ENCODE assay signal across 22 cellular contexts in the genomic region with DNA sequence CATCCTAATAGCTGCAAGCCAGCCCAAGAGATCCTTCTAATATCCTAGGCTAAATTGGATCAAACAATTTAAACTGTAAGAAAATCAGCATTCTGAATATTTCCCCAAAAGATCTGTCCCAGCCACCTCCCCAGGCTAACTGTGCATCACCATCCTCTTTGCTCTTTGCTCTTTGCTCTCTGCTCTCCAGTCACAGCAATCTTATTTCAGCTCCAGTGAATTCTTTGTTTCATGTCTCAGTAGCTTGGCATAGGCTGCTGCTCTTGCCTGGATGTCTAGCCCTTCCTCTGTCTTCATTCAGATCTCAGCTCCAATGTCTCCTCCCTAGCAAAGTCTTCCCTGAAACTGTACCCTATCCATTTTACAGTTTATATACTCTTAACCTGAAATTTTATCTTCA.
"Had no signal": no experiment of that assay in that cellular context is flagged by ENCODE, and none has a peak within 500 bp of the region (broad histone marks: within the 10 kb centered on the region; RNA-seq: fewer than 3 reads in every experiment).

No MANE protein-coding gene starts in this region.

- H3K27me3 Mint-ChIP-seq: activated T-cell treated with anti-CD3 and anti-CD28 coated beads, Interleukin-2, amount 50 U/mL, for 24 hours; central memory CD8-positive, alpha-beta T cell; stimulated activated naive CD8-positive, alpha-beta T cell treated with anti-CD3 and anti-CD28 coated beads, Interleukin-15, Interleukin-2, amounts not matched to agents 100 ng/mL and 50 ng/mL, for 24 hours had no signal

- H3K4me3 ChIP-seq: coronary artery, prostate gland, right lobe of liver, tibial nerve, uterus had no signal

- H3K27me3 ChIP-seq: right lobe of liver, tibial nerve, uterus had no signal

- H3K27ac ChIP-seq: coronary artery, prostate gland, right lobe of liver, tibial nerve, uterus had no signal

- H3K4me3 Mint-ChIP-seq: activated CD4-positive, alpha-beta T cell treated with anti-CD3 and anti-CD28 coated beads, Interleukin-2, amount 10 ng/mL, durations not matched to agents 7 days and 5 days; activated CD8-positive, alpha-beta T cell treated with anti-CD3 and anti-CD28 coated beads, Interleukin-2, amount 10 ng/mL, durations not matched to agents 7 days and 5 days; activated naive CD8-positive, alpha-beta T cell treated with anti-CD3 and anti-CD28 coated beads, Interleukin-2, amount 10 ng/mL, durations not matched to agents 7 days and 5 days; activated T-cell treated with anti-CD3 and anti-CD28 coated beads, Interleukin-2, amount 50 U/mL, for 24 hours; central memory CD8-positive, alpha-beta T cell; natural killer cell; stimulated activated naive CD8-positive, alpha-beta T cell treated with anti-CD3 and anti-CD28 coated beads, Interleukin-15, Interleukin-2, amounts not matched to agents 100 ng/mL and 50 ng/mL, for 24 hours; T-helper 1 cell treated with Interleukin-12 subunit alpha and Interleukin-12 subunit beta and Interleukin-4 antibody, amounts not matched to agents 30 μg/mL and 1 μg/mL, for 36 hours had no signal

- DNase-seq: activated CD4-positive, alpha-beta T cell treated with anti-CD3 and anti-CD28 coated beads, Interleukin-2, amount 10 ng/mL, durations not matched to agents 7 days and 5 days; activated CD8-positive, alpha-beta T cell treated with anti-CD3 and anti-CD28 coated beads, Interleukin-2, amount 10 ng/mL, durations not matched to agents 7 days and 5 days; activated naive CD4-positive, alpha-beta T cell treated with Interleukin-2 at 50 U/mL for 16 hours; activated naive CD8-positive, alpha-beta T cell treated with anti-CD3 and anti-CD28 coated beads, Interleukin-2, amount 10 ng/mL, durations not matched to agents 7 days and 5 days; activated T-cell treated with anti-CD3 and anti-CD28 coated beads, Interleukin-2, amount 50 U/mL, for 24 hours; natural killer cell; occipital lobe; right lobe of liver; small intestine; stimulated activated CD4-positive, alpha-beta T cell treated with anti-CD3 and anti-CD28 coated beads, Interleukin-15, amount 100 ng/mL, for 24 hours; stimulated activated CD4-positive, alpha-beta T cell treated with anti-CD3 and anti-CD28 coated beads, Interleukin-2, amount 100 ng/mL, for 48 hours; uterus had no signal

- H3K36me3 Mint-ChIP-seq: activated naive CD8-positive, alpha-beta T cell treated with anti-CD3 and anti-CD28 coated beads, Interleukin-2, amount 10 ng/mL, durations not matched to agents 7 days and 5 days; natural killer cell had no signal

- H3K9me3 ChIP-seq: prostate gland, right lobe of liver, tibial nerve, uterus had no signal

- ATAC-seq: activated CD4-positive, CD25-positive, alpha-beta regulatory T cell treated with anti-CD3 and anti-CD28 coated beads, Interleukin-2, amount 50 U/mL, for 24 hours; activated CD8-positive, alpha-beta T cell treated with anti-CD3 and anti-CD28 coated beads, Interleukin-2, amount 10 ng/mL, durations not matched to agents 7 days and 5 days; natural killer cell had no signal

- H3K4me1 Mint-ChIP-seq: activated CD4-positive, alpha-beta T cell treated with anti-CD3 and anti-CD28 coated beads, Interleukin-2, amount 10 ng/mL, durations not matched to agents 7 days and 5 days; activated naive CD8-positive, alpha-beta T cell treated with anti-CD3 and anti-CD28 coated beads, Interleukin-2, amount 10 ng/mL, durations not matched to agents 7 days and 5 days; central memory CD8-positive, alpha-beta T cell; natural killer cell had no signal

- H3K4me1 ChIP-seq: prostate gland, right lobe of liver, tibial nerve, uterus had no signal

- H3K27ac Mint-ChIP-seq: activated CD4-positive, alpha-beta T cell treated with anti-CD3 and anti-CD28 coated beads, Interleukin-2, amount 10 ng/mL, durations not matched to agents 7 days and 5 days; activated CD8-positive, alpha-beta T cell treated with anti-CD3 and anti-CD28 coated beads, Interleukin-2, amount 10 ng/mL, durations not matched to agents 7 days and 5 days; activated naive CD8-positive, alpha-beta T cell treated with anti-CD3 and anti-CD28 coated beads, Interleukin-2, amount 10 ng/mL, durations not matched to agents 7 days and 5 days; activated T-cell treated with anti-CD3 and anti-CD28 coated beads, Interleukin-2, amount 50 U/mL, for 24 hours; activated T-helper 2 cell treated with anti-CD3 and anti-CD28 coated beads, Interferon-gamma antibody, Interleukin-2, Interleukin-4, amounts not matched to agents 10 μg/mL and 5 μg/mL and 100 μg/mL, durations not matched to agents 14 hours and 24 hours and 36 hours; natural killer cell; stimulated activated naive CD8-positive, alpha-beta T cell treated with anti-CD3 and anti-CD28 coated beads, Interleukin-15, Interleukin-2, amounts not matched to agents 100 ng/mL and 50 ng/mL, for 24 hours; T-helper 1 cell treated with Interleukin-12 subunit alpha and Interleukin-12 subunit beta and Interleukin-4 antibody, amounts not matched to agents 30 μg/mL and 1 μg/mL, for 36 hours had no signal

- H3K9me3 Mint-ChIP-seq: activated CD4-positive, alpha-beta T cell treated with anti-CD3 and anti-CD28 coated beads, Interleukin-2, amount 10 ng/mL, durations not matched to agents 7 days and 5 days; activated T-cell treated with anti-CD3 and anti-CD28 coated beads, Interleukin-2, amount 50 U/mL, for 24 hours; activated T-helper 2 cell treated with anti-CD3 and anti-CD28 coated beads, Interferon-gamma antibody, Interleukin-2, Interleukin-4, amounts not matched to agents 10 μg/mL and 5 μg/mL and 100 μg/mL, durations not matched to agents 14 hours and 24 hours and 36 hours; stimulated activated naive CD8-positive, alpha-beta T cell treated with anti-CD3 and anti-CD28 coated beads, Interleukin-15, Interleukin-2, amounts not matched to agents 100 ng/mL and 50 ng/mL, for 24 hours; T-helper 1 cell treated with Interleukin-12 subunit alpha and Interleukin-12 subunit beta and Interleukin-4 antibody, amounts not matched to agents 30 μg/mL and 1 μg/mL, for 36 hours had no signal

- H3K36me3 ChIP-seq: prostate gland, right lobe of liver, tibial nerve, uterus had no signal

- FAIRE-seq: endometrium, frontal cortex, small intestine had no signal
